ENCODE assay signal across 15 cellular contexts in genomic region chr17:78397681-78398101, GRCh38. TPM values are rescaled to one million over a fixed set of nuclear protein-coding genes. Genes with fewer than 3 reads are reported as not detected.
DNase-seq lines count a peak whose midpoint lies in the region; ATAC-seq, FAIRE-seq and TF ChIP-seq lines count a peak whose summit lies in the region.
"Had no signal": no experiment of that assay in that cellular context is flagged by ENCODE, and none has a peak within 500 bp of the region (broad histone marks: within the 10 kb centered on the region; RNA-seq: fewer than 3 reads in every experiment).

No MANE protein-coding gene starts in this region.

- peaks cover 12% of the 10 kb centered on the region; the same call in 1 of the 2 replicates for H4K20me1 ChIP-seq in HepG2 (ENCODE audit: insufficient read depth, low read length)

- H3K23ac ChIP-seq in mesendoderm (ENCODE audit: low read length) = no peak overlapping the region

- H3K4me3 ChIP-seq in liver (ENCODE audit: low read depth in 1 of 3, low read length in 3 of 3) (no peak overlapping the region), HepG2 (replicated peaks in 1 of 3; ENCODE audit: insufficient read depth in 1 of 3, low read depth in 2 of 3, low read length in 3 of 3) (no peak overlapping the region), esophagus muscularis mucosa (no peak overlapping the region), lung (no peak overlapping the region), suprapubic skin (no peak overlapping the region), mesendoderm (ENCODE audit: low read length) (no peak overlapping the region)
- H3K4me3 ChIP-seq: right lobe of liver, transverse colon had no signal

- no peak overlapping the region for H3K18ac ChIP-seq in mesendoderm (ENCODE audit: low read length)

- TF ChIP-seq RAD21 in liver (IDR thresholded peaks at IDR 0.05) (no peak), HepG2 (CRISPR knock-in tag; IDR thresholded peaks at IDR 0.05) (no peak)

- H3K4me2 ChIP-seq in HepG2 (ENCODE audit: low read depth, low read length) (no peak overlapping the region), mesendoderm (ENCODE audit: low read length) (no peak overlapping the region)

- H3K79me2 ChIP-seq in HepG2 (ENCODE audit: insufficient read depth, low read length) (no peaks in the 10 kb centered on the region), mesendoderm (ENCODE audit: control insufficient read depth, insufficient read depth, low read length) (peaks cover 33% of the 10 kb centered on the region)

- H2BK120ac ChIP-seq in mesendoderm (ENCODE audit: low read depth, low read length) = no peak overlapping the region

- H3K4me1 ChIP-seq in liver (ENCODE audit: control insufficient read depth in 4 of 4, insufficient read depth in 4 of 4, low read length in 3 of 4) = peaks cover 5 to 20% (median 15%) of the 10 kb centered on the region in 4 donors
- H3K4me1 ChIP-seq in HepG2 (ENCODE audit: insufficient read depth, low read length) = peaks cover 53% of the 10 kb centered on the region
- H3K4me1 ChIP-seq in esophagus muscularis mucosa = peaks cover 22 to 43% (median 39%) of the 10 kb centered on the region in 4 donors
- H3K4me1 ChIP-seq in lung (ENCODE audit: control insufficient read depth in 2 of 2, insufficient read depth in 2 of 2, low read length in 2 of 2) = peaks cover 16 to 18% of the 10 kb centered on the region in 2 donors
- peaks cover 11% of the 10 kb centered on the region for H3K4me1 ChIP-seq in suprapubic skin
- no peaks in the 10 kb centered on the region for H3K4me1 ChIP-seq in mesendoderm (ENCODE audit: control insufficient read depth, low read depth, low read length)

- CTCF ChIA-PET in HepG2 (lab: Yijun Ruan, JAX; ENCODE audit: low intra/inter-chr PET ratio, low total read pairs) = no interaction called here

- TF ChIP-seq CTCF in liver (IDR thresholded peaks at IDR 0.05; ENCODE audit: low read depth, low read length, missing input control) (no peak), HepG2 (CRISPR knock-in tag; IDR thresholded peaks at IDR 0.05) (no peak), esophagus muscularis mucosa (IDR thresholded peaks at IDR 0.05) (no peak), lung (IDR thresholded peaks at IDR 0.05; ENCODE audit: control extremely low read depth, extremely low read depth) (no peak), GM13977 (IDR thresholded peaks at IDR 0.05; ENCODE audit: extremely low read depth, insufficient read depth, missing control alignments) (no peak), suprapubic skin (IDR thresholded peaks at IDR 0.05) (no peak)

- intact Hi-C loops in HepG2 (cut with micrococcal nuclease; ENCODE audit: unreplicated experiment) (loop anchor here (2.0 kb wide), 1 partner anchor 33 kb away; no protein-coding TSS in a partner anchor), esophagus muscularis mucosa (cut with DNase I) (no loop called here)

- DNase-seq in HepG2 (ENCODE audit: low spot score) (no peak), esophagus muscularis mucosa (ENCODE audit: extremely low spot score) (no peak), lung (ENCODE audit: low spot score) (no peak), GM13977 (ENCODE audit: low spot score) (no peak), suprapubic skin (ENCODE audit: low spot score in 2 of 2) (no peak), mesendoderm (no peak)
- DNase-seq: activated CD4-positive, alpha-beta T cell treated with anti-CD3 and anti-CD28 coated beads for 4 hours; hippocampal formation; KG1; NCI-H1930; transverse colon had no signal

- H3K27me3 ChIP-seq in liver (ENCODE audit: control insufficient read depth in 4 of 4, insufficient read depth in 4 of 4, low read length in 3 of 4) = no peaks in the 10 kb centered on the region
- no peaks in the 10 kb centered on the region for H3K27me3 ChIP-seq in HepG2 (ENCODE audit: control insufficient read depth in 1 of 2, insufficient read depth in 2 of 2, low read length in 2 of 2)
- H3K27me3 ChIP-seq in esophagus muscularis mucosa = no peaks in the 10 kb centered on the region
- H3K27me3 ChIP-seq in lung (ENCODE audit: control insufficient read depth, insufficient read depth) = no peaks in the 10 kb centered on the region
- no peaks in the 10 kb centered on the region for H3K27me3 ChIP-seq in suprapubic skin
- H3K27me3 ChIP-seq in mesendoderm (ENCODE audit: insufficient read depth, low read length, poor library complexity) = no peaks in the 10 kb centered on the region
- H3K27me3 ChIP-seq: right lobe of liver, transverse colon had no signal

- H2BK15ac ChIP-seq in mesendoderm (replicated peaks; ENCODE audit: low read depth) = no peak overlapping the region

- H3K9me3 ChIP-seq in liver (ENCODE audit: control insufficient read depth in 4 of 4, low read length in 3 of 4) (no peaks in the 10 kb centered on the region), HepG2 (ENCODE audit: low read length) (no peaks in the 10 kb centered on the region), esophagus muscularis mucosa (no peaks in the 10 kb centered on the region), lung (ENCODE audit: control insufficient read depth in 2 of 2, insufficient read depth in 1 of 2, low read length in 1 of 2) (no peaks in the 10 kb centered on the region), suprapubic skin (no peaks in the 10 kb centered on the region)
- H3K9me3 ChIP-seq: right lobe of liver, transverse colon had no signal

- H4K5ac ChIP-seq in mesendoderm (ENCODE audit: low read length) = no peak overlapping the region

- in situ Hi-C loops in HepG2 (cut with HindIII; ENCODE audit: extremely low pct_ligation_motif_present, low pct_unique_long_range_greater_than_20kb) = no loop called here
- in situ Hi-C loops in GM13977 (cut with MboI; ENCODE audit: low pct_unique_long_range_greater_than_20kb, low sequenced_read_pairs, unreplicated experiment) = no loop called here

- H2AFZ ChIP-seq in HepG2 (ENCODE audit: low read length) = no peak overlapping the region

- BruUV-seq in HepG2 (replicated peaks; lab: Mats Ljungman, UMichigan) = no TSS peak

- FAIRE-seq in HepG2 (lab: Jason Lieb, UNC) = no peak

- H3K56ac ChIP-seq in mesendoderm (ENCODE audit: low read length) = no peak overlapping the region

- WGBS in liver = 63% methylated on average over 13 of the region's 13 CpGs
- 92% methylated on average over 13 of the region's 13 CpGs for WGBS in HepG2 (ENCODE audit: low lambda C conversion rate)
- 52% methylated on average over 3 of the region's 13 CpGs for WGBS in esophagus muscularis mucosa
- 48 to 85% methylated on average over 13 of the region's 13 CpGs for WGBS in lung, 2 donors
- 63% methylated on average over 6 of the region's 13 CpGs for WGBS in suprapubic skin
- no CpG with 5 or more reads among the region's 13 CpGs for whole genome bisulfite sequencing in mesendoderm (ENCODE audit: extremely low coverage, insufficient coverage, low lambda C conversion rate)

- H3K79me1 ChIP-seq in mesendoderm (ENCODE audit: low read length) = peaks cover 10% of the 10 kb centered on the region

- no peak overlapping the region for H4K8ac ChIP-seq in mesendoderm (ENCODE audit: low read depth, low read length)

- POLR2A ChIA-PET in HepG2 (lab: Yijun Ruan, JAX) = no interaction called here

- H2AK5ac ChIP-seq in mesendoderm (ENCODE audit: low read length) = no peak overlapping the region

- TF ChIP-seq EP300 in HepG2 (IDR thresholded peaks at IDR 0.05; ENCODE audit: low read depth in 2 of 2, low read length in 2 of 2) = no peak
- TF ChIP-seq EP300 in HepG2 (CRISPR knock-in tag; IDR thresholded peaks at IDR 0.05; ENCODE audit: borderline replicate concordance) = no peak
- TF ChIP-seq EP300 in esophagus muscularis mucosa (IDR thresholded peaks at IDR 0.05) = no peak
- TF ChIP-seq EP300 in suprapubic skin (IDR thresholded peaks at IDR 0.05) = no peak

- no peak for ATAC-seq in HepG2
- peak; percentile 46 for ATAC-seq in lung (ENCODE audit: insufficient read depth, low FRiP score)
- ATAC-seq in HG02884 (IDR thresholded peaks at IDR 0.05; ENCODE audit: unreplicated experiment) = no peak
- ATAC-seq: HCT116 had no signal

- no peak for TF ChIP-seq POLR2A in HepG2 (IDR thresholded peaks at IDR 0.05; ENCODE audit: insufficient read depth in 1 of 2, low read depth in 2 of 2, low read length in 2 of 2)
- TF ChIP-seq POLR2A in esophagus muscularis mucosa (IDR thresholded peaks at IDR 0.05; ENCODE audit: low read depth) = no peak
- TF ChIP-seq POLR2A in suprapubic skin (IDR thresholded peaks at IDR 0.05) = no peak

- H3K9ac ChIP-seq in liver (ENCODE audit: low read depth in 1 of 2, low read length in 2 of 2) (no peak overlapping the region), HepG2 (ENCODE audit: insufficient read depth, low read depth, low read length) (no peak overlapping the region), mesendoderm (ENCODE audit: low read length) (no peak overlapping the region)

- H3K4ac ChIP-seq in mesendoderm (ENCODE audit: low read depth, low read length) = no peak overlapping the region

- H2BK5ac ChIP-seq in mesendoderm (ENCODE audit: low read length) = no peak overlapping the region

- H3K27ac ChIP-seq in liver (ENCODE audit: low read depth in 1 of 2, low read length in 2 of 2) = no peak overlapping the region
- H3K27ac ChIP-seq in HepG2 (ENCODE audit: extremely low read length, insufficient read depth, low read length) = no peak overlapping the region
- peak overlapping the region; percentile 56 to 76 (median 68) for H3K27ac ChIP-seq in esophagus muscularis mucosa (replicated peaks in 1 of 4)
- peak overlapping the region; percentile 7 to 93 for H3K27ac ChIP-seq in lung (ENCODE audit: low read depth in 1 of 2, low read length in 1 of 2)
- H3K27ac ChIP-seq in suprapubic skin = no peak overlapping the region
- no peak overlapping the region for H3K27ac ChIP-seq in mesendoderm (ENCODE audit: low read depth, low read length)

- H3K36me3 ChIP-seq in liver (ENCODE audit: control insufficient read depth in 4 of 4, insufficient read depth in 3 of 4, low read depth in 1 of 4, low read length in 3 of 4) (peaks cover 13 to 46% (median 30%) of the 10 kb centered on the region in 4 donors), HepG2 (replicated peaks in 1 of 2; ENCODE audit: control insufficient read depth in 1 of 2, insufficient read depth in 2 of 2, low read length in 2 of 2) (peaks cover 50 to 80% of the 10 kb centered on the region in 2 experiments), esophagus muscularis mucosa (peaks cover 52 to 98% (median 72%) of the 10 kb centered on the region in 4 donors), lung (ENCODE audit: control insufficient read depth in 2 of 2, insufficient read depth in 2 of 2, low read length in 2 of 2) (peaks cover 10 to 66% of the 10 kb centered on the region in 2 donors), suprapubic skin (peaks cover 72% of the 10 kb centered on the region), mesendoderm (ENCODE audit: control insufficient read depth, insufficient read depth, low read length) (peaks cover 20% of the 10 kb centered on the region)

RNA-seq across cellular contexts. Expression of gene PGS1, which starts 19.2 kb away (rescaled TPM):
- total RNA-seq in liver (10 to 100 TPM; 13.5 to 24.1 TPM), HepG2 (2016; rRNA removed; fragmentation: Illumina TruSeq; extraction: Trizol) (18.8 and 25.9 TPM in 2 replicates), esophagus muscularis mucosa (10 to 100 TPM; 30.7 to 45.9 (median 35.6) TPM), lung (100 to 1,000 TPM in 1 of 2 donors, 10 to 100 TPM in 1; 90.6 to 104 TPM), suprapubic skin (10 to 100 TPM; 23.9 to 51.7 (median 34.2) TPM)
- polyA plus RNA-seq in liver (10 to 100 TPM in 1 of 2 donors, 1 to 10 TPM in 1; 8.1 to 10.9 TPM), HepG2 (2011; rRNA removed) (31.5 and 42.3 TPM in 2 replicates), lung (10 to 100 TPM; 44.9 to 98.0 TPM)
- 10.8 and 10.9 TPM in 2 replicates for total RNA-seq in HepG2 (2016; cell fraction: cytosol; rRNA removed; fragmentation: Illumina TruSeq; extraction: Trizol; ENCODE audit: low read depth)
- total RNA-seq in HepG2 (2016; cell fraction: insoluble cytoplasmic fraction; rRNA removed; fragmentation: Illumina TruSeq; extraction: Trizol) = 14.8 and 27.5 TPM in 2 replicates
- 11.3 and 11.9 TPM in 2 replicates for total RNA-seq in HepG2 (2016; cell fraction: membrane; rRNA removed; fragmentation: Illumina TruSeq; extraction: Trizol)
- total RNA-seq in HepG2 (2016; cell fraction: nucleus; rRNA removed; fragmentation: Illumina TruSeq; extraction: Trizol) = 27.4 and 30.7 TPM in 2 replicates
- 30.6 and 33.0 TPM in 2 replicates for polyA plus RNA-seq in HepG2 (2011; cell fraction: cytosol; rRNA removed)
- polyA plus RNA-seq in HepG2 (2011; cell fraction: nucleus; rRNA removed) = 151 and 153 TPM in 2 replicates
- polyA plus RNA-seq in HepG2 (2012) = 18.3 and 27.7 TPM in 2 replicates
- polyA plus RNA-seq in HepG2 (2016; cell fraction: cytosol; fragmentation: Illumina TruSeq; extraction: Trizol; ENCODE audit: low read depth) = 2.9 and 3.9 TPM in 2 replicates
- 12.8 and 16.5 TPM in 2 replicates for polyA plus RNA-seq in HepG2 (2016; cell fraction: insoluble cytoplasmic fraction; fragmentation: Illumina TruSeq; extraction: Trizol; ENCODE audit: low read depth)
- polyA plus RNA-seq in HepG2 (2016; cell fraction: membrane; fragmentation: Illumina TruSeq; extraction: Trizol; ENCODE audit: low read depth) = 6.1 and 6.7 TPM in 2 replicates
- polyA plus RNA-seq in HepG2 (2016; cell fraction: nucleus; fragmentation: Illumina TruSeq; extraction: Trizol; ENCODE audit: insufficient read depth, low read depth) = 50.4 and 56.8 TPM in 2 replicates
- 49.2 and 54.3 TPM in 2 replicates for polyA minus RNA-seq in HepG2 (2011; rRNA and poly(A)+ RNA removed; ENCODE audit: low replicate concordance)
- polyA minus RNA-seq in HepG2 (2011; cell fraction: cytosol; rRNA and poly(A)+ RNA removed) = 13.6 and 15.2 TPM in 2 replicates
- polyA minus RNA-seq in HepG2 (2011; cell fraction: nucleus; rRNA and poly(A)+ RNA removed) = 58.3 and 63.7 TPM in 2 replicates
- 24.0 TPM for polyA plus RNA-seq in mesendoderm (2013, experiment 1 of 2)
- polyA plus RNA-seq in mesendoderm (2013, experiment 2 of 2) = 23.5 TPM

RNA-seq across cellular contexts. Expression of gene SOCS3, which starts 37.8 kb away (rescaled TPM):
- total RNA-seq in liver = 10 to 100 TPM; 16.1 to 48.0 TPM
- 10 to 100 TPM; 12.2 to 20.5 TPM for polyA plus RNA-seq in liver
- 0.66 and 0.77 TPM in 2 replicates for total RNA-seq in HepG2 (2016; rRNA removed; fragmentation: Illumina TruSeq; extraction: Trizol)
- 0.30 and 0.35 TPM in 2 replicates for total RNA-seq in HepG2 (2016; cell fraction: cytosol; rRNA removed; fragmentation: Illumina TruSeq; extraction: Trizol; ENCODE audit: low read depth)
- total RNA-seq in HepG2 (2016; cell fraction: insoluble cytoplasmic fraction; rRNA removed; fragmentation: Illumina TruSeq; extraction: Trizol) = 0.59 and 0.95 TPM in 2 replicates
- 0.83 and 0.93 TPM in 2 replicates for total RNA-seq in HepG2 (2016; cell fraction: membrane; rRNA removed; fragmentation: Illumina TruSeq; extraction: Trizol)
- 0.66 and 1.2 TPM in 2 replicates for total RNA-seq in HepG2 (2016; cell fraction: nucleus; rRNA removed; fragmentation: Illumina TruSeq; extraction: Trizol)
- polyA plus RNA-seq in HepG2 (2011; rRNA removed) = 2.4 and 3.2 TPM in 2 replicates
- 2.4 and 2.6 TPM in 2 replicates for polyA plus RNA-seq in HepG2 (2011; cell fraction: cytosol; rRNA removed)
- polyA plus RNA-seq in HepG2 (2011; cell fraction: nucleus; rRNA removed) = 4.1 and 5.9 TPM in 2 replicates
- 0.94 and 3.5 TPM in 2 replicates for polyA plus RNA-seq in HepG2 (2012)
- polyA plus RNA-seq in HepG2 (2016; cell fraction: cytosol; fragmentation: Illumina TruSeq; extraction: Trizol; ENCODE audit: low read depth) = 0.05 and 0.10 TPM in 2 replicates
- 0.32 and 0.52 TPM in 2 replicates for polyA plus RNA-seq in HepG2 (2016; cell fraction: insoluble cytoplasmic fraction; fragmentation: Illumina TruSeq; extraction: Trizol; ENCODE audit: low read depth)
- polyA plus RNA-seq in HepG2 (2016; cell fraction: membrane; fragmentation: Illumina TruSeq; extraction: Trizol; ENCODE audit: low read depth) = 0.27 and 0.28 TPM in 2 replicates
- 1.1 and 1.3 TPM in 2 replicates for polyA plus RNA-seq in HepG2 (2016; cell fraction: nucleus; fragmentation: Illumina TruSeq; extraction: Trizol; ENCODE audit: insufficient read depth, low read depth)
- polyA minus RNA-seq in HepG2 (2011; rRNA and poly(A)+ RNA removed; ENCODE audit: low replicate concordance) = 11.0 and 18.7 TPM in 2 replicates
- 6.9 and 7.9 TPM in 2 replicates for polyA minus RNA-seq in HepG2 (2011; cell fraction: cytosol; rRNA and poly(A)+ RNA removed)
- 3.5 and 5.2 TPM in 2 replicates for polyA minus RNA-seq in HepG2 (2011; cell fraction: nucleus; rRNA and poly(A)+ RNA removed)
- total RNA-seq in esophagus muscularis mucosa = 1,000 to 10,000 TPM in 1 of 4 donors, 10 to 100 TPM in 3; 12.5 to 1,139 (median 39.3) TPM
- 10 to 100 TPM; 65.8 to 83.8 TPM for total RNA-seq in lung
- 100 to 1,000 TPM; 143 to 545 TPM for polyA plus RNA-seq in lung
- 100 to 1,000 TPM in 1 of 4 donors, 10 to 100 TPM in 3; 33.2 to 264 (median 60.9) TPM for total RNA-seq in suprapubic skin
- polyA plus RNA-seq in mesendoderm (2013, experiment 1 of 2) = 11.2 TPM
- 11.0 TPM for polyA plus RNA-seq in mesendoderm (2013, experiment 2 of 2)

Comparison
In these comparisons a context has a peak if more than half of its experiments do, and no peak if none do; other contexts are left out.
1. RNA of gene SOCS3, which starts 37.8 kb away (total RNA-seq): 33.2 to 264 TPM in suprapubic skin, 65.8 to 83.8 TPM in lung, 12.5 to 1,139 TPM in esophagus muscularis mucosa and 16.1 to 48.0 TPM in liver; 0.30 to 1.2 TPM in HepG2; every median in the first group is over 4 times any median in the second.
2. H3K27ac ChIP-seq: peak in esophagus muscularis mucosa (4 of 4) and lung (2 of 2); none in liver (0 of 2), HepG2 (single experiment), suprapubic skin (single experiment) and mesendoderm (single experiment).